In genomic region chr12:70275045-70275444, GRCh38 we compare ENCODE assay signal across 15 cellular contexts. TPM values are rescaled to one million over a fixed set of nuclear protein-coding genes. Genes with fewer than 3 reads are reported as not detected.
DNase-seq lines count a peak whose midpoint lies in the region; ATAC-seq and TF ChIP-seq lines count a peak whose summit lies in the region.
"Had no signal": no experiment of that assay in that cellular context is flagged by ENCODE, and none has a peak within 500 bp of the region (broad histone marks: within the 10 kb centered on the region; RNA-seq: fewer than 3 reads in every experiment).

No MANE protein-coding gene starts in this region.

- peak overlapping the region in 1 of 3 donors; percentile 6 for H3K27ac Mint-ChIP-seq in CD4-positive, CD25-positive, alpha-beta regulatory T cell
- H3K27ac Mint-ChIP-seq in activated CD8-positive, alpha-beta T cell treated with anti-CD3 and anti-CD28 coated beads for 36 hours, result peak overlapping the region; percentile 67
- H3K27ac Mint-ChIP-seq in memory B cell, result peak overlapping the region; percentile 42

- POLR2A ChIA-PET in activated CD8-positive, alpha-beta T cell treated with anti-CD3 and anti-CD28 coated beads for 36 hours (lab: Charles Lee), result interaction anchor here (0.6 to 0.9 kb wide), 2 partner anchors 14 to 32 kb away, joined by 3 to 4 read pairs; partner anchors contain the start of gene CNOT2

- H3K9me3 Mint-ChIP-seq in CD4-positive, CD25-positive, alpha-beta regulatory T cell, result peaks cover 0 to 5% (median 0%) of the 10 kb centered on the region in 7 donors
- peaks cover 5% of the 10 kb centered on the region for H3K9me3 Mint-ChIP-seq in activated CD8-positive, alpha-beta T cell treated with anti-CD3 and anti-CD28 coated beads for 36 hours
- H3K9me3 Mint-ChIP-seq in memory B cell, result no peaks in the 10 kb centered on the region

- H3K4me3 Mint-ChIP-seq in CD4-positive, CD25-positive, alpha-beta regulatory T cell, result no peak overlapping the region
- no peak overlapping the region for H3K4me3 Mint-ChIP-seq in activated CD8-positive, alpha-beta T cell treated with anti-CD3 and anti-CD28 coated beads for 36 hours
- H3K4me3 Mint-ChIP-seq in memory B cell, result no peak overlapping the region

- CTCF ChIA-PET in activated CD8-positive, alpha-beta T cell treated with anti-CD3 and anti-CD28 coated beads for 36 hours (lab: Charles Lee), result no interaction called here

- ATAC-seq in CD4-positive, CD25-positive, alpha-beta regulatory T cell (ENCODE audit: low read depth in 2 of 2), result no peak
- no peak for ATAC-seq in activated CD8-positive, alpha-beta T cell treated with anti-CD3 and anti-CD28 coated beads for 36 hours
- no peak for ATAC-seq in memory B cell (ENCODE audit: low read depth)
- ATAC-seq in upper lobe of right lung, result no peak
- ATAC-seq: PC-3 had no signal

- no peaks in the 10 kb centered on the region for H3K9me3 ChIP-seq in CD4-positive, CD25-positive, alpha-beta regulatory T cell (ENCODE audit: control insufficient read depth in 2 of 2, low read length in 2 of 2)
- H3K9me3 ChIP-seq in upper lobe of right lung, result no peaks in the 10 kb centered on the region

- intact Hi-C loops in activated CD8-positive, alpha-beta T cell treated with anti-CD3 and anti-CD28 coated beads for 36 hours (cut with micrococcal nuclease), result no loop called here
- intact Hi-C loops in upper lobe of right lung (cut with DNase I), result no loop called here

- peaks cover 10% of the 10 kb centered on the region for H3K36me3 ChIP-seq in CD4-positive, CD25-positive, alpha-beta regulatory T cell (ENCODE audit: control insufficient read depth, insufficient read depth, low read length)
- H3K36me3 ChIP-seq in upper lobe of right lung, result peaks cover 16% of the 10 kb centered on the region

- no peak for TF ChIP-seq CTCF in 22Rv1 (IDR thresholded peaks at IDR 0.05)
- no peak for TF ChIP-seq CTCF in activated CD8-positive, alpha-beta T cell treated with anti-CD3 and anti-CD28 coated beads for 36 hours (IDR thresholded peaks at IDR 0.05)
- TF ChIP-seq CTCF in upper lobe of right lung (IDR thresholded peaks at IDR 0.05), result no peak

- H3K36me3 Mint-ChIP-seq in CD4-positive, CD25-positive, alpha-beta regulatory T cell, result peaks cover 28% of the 10 kb centered on the region
- H3K36me3 Mint-ChIP-seq in activated CD8-positive, alpha-beta T cell treated with anti-CD3 and anti-CD28 coated beads for 36 hours (ENCODE audit: low read depth), result peaks cover 38% of the 10 kb centered on the region
- peaks cover 23% of the 10 kb centered on the region for H3K36me3 Mint-ChIP-seq in memory B cell

- DNase-seq in CD4-positive, CD25-positive, alpha-beta regulatory T cell, result no peak
- no peak for DNase-seq in activated CD8-positive, alpha-beta T cell treated with anti-CD3 and anti-CD28 coated beads for 36 hours
- DNase-seq in memory B cell (ENCODE audit: low spot score in 2 of 2) (no peak), hepatic stellate cell (ENCODE audit: low spot score) (no peak), OCI-M1 (lab: John Stamatoyannopoulos, UW) (no peak), upper lobe of right lung (no peak)
- DNase-seq: COR-L47, DMS153, EL, NCI-H1048, NCI-H1694, NCI-H69, PC-3 had no signal

- H3K4me3 ChIP-seq in CD4-positive, CD25-positive, alpha-beta regulatory T cell (ENCODE audit: low read depth, low read length), result peak overlapping the region; percentile 4
- H3K4me3 ChIP-seq in upper lobe of right lung, result no peak overlapping the region
- H3K4me3 ChIP-seq: BLaER1 had no signal

- H3K4me1 ChIP-seq in CD4-positive, CD25-positive, alpha-beta regulatory T cell (ENCODE audit: control insufficient read depth, insufficient read depth, low read length, poor library complexity, severe bottlenecking), result peaks cover 15% of the 10 kb centered on the region
- H3K4me1 ChIP-seq in upper lobe of right lung, result peaks cover 21% of the 10 kb centered on the region
- H3K4me1 ChIP-seq: BLaER1 had no signal

- H3K27ac ChIP-seq in 22Rv1, result peak overlapping the region; percentile 3; the same call in 1 of the 2 replicates
- peak overlapping the region; percentile 8 for H3K27ac ChIP-seq in CD4-positive, CD25-positive, alpha-beta regulatory T cell (ENCODE audit: insufficient read depth, low read length, poor library complexity, severe bottlenecking)
- no peak overlapping the region for H3K27ac ChIP-seq in upper lobe of right lung
- H3K27ac ChIP-seq: BLaER1 had no signal

- peaks cover 58 to 83% (median 66%) of the 10 kb centered on the region in 4 donors for H3K4me1 Mint-ChIP-seq in CD4-positive, CD25-positive, alpha-beta regulatory T cell
- H3K4me1 Mint-ChIP-seq in activated CD8-positive, alpha-beta T cell treated with anti-CD3 and anti-CD28 coated beads for 36 hours (ENCODE audit: low read depth), result peaks cover 61% of the 10 kb centered on the region
- peaks cover 35% of the 10 kb centered on the region for H3K4me1 Mint-ChIP-seq in memory B cell

- H3K27me3 ChIP-seq in CD4-positive, CD25-positive, alpha-beta regulatory T cell (ENCODE audit: control insufficient read depth, insufficient read depth, low read length), result no peaks in the 10 kb centered on the region
- no peaks in the 10 kb centered on the region for H3K27me3 ChIP-seq in upper lobe of right lung
- H3K27me3 ChIP-seq: BLaER1 had no signal

- H3K27me3 Mint-ChIP-seq in CD4-positive, CD25-positive, alpha-beta regulatory T cell, result no peaks in the 10 kb centered on the region
- no peaks in the 10 kb centered on the region for H3K27me3 Mint-ChIP-seq in activated CD8-positive, alpha-beta T cell treated with anti-CD3 and anti-CD28 coated beads for 36 hours
- H3K27me3 Mint-ChIP-seq in memory B cell, result no peaks in the 10 kb centered on the region

RNA-seq across cellular contexts. Expression of gene CNOT2, which starts 31.8 kb away (rescaled TPM):
- 121 TPM for total RNA-seq in CD4-positive, CD25-positive, alpha-beta regulatory T cell
- 100 to 1,000 TPM in 2 of 4 donors, 10 to 100 TPM in 2; 78.5 to 137 (median 97.4) TPM for polyA plus RNA-seq in CD4-positive, CD25-positive, alpha-beta regulatory T cell
- 10 to 100 TPM; 67.9 to 69.0 TPM for total RNA-seq in activated CD8-positive, alpha-beta T cell treated with anti-CD3 and anti-CD28 coated beads for 36 hours
- 71.4 TPM for total RNA-seq in upper lobe of right lung
